17 cellular contexts compared by ENCODE assay signal in genomic region chr15:40785158-40785557, GRCh38. TPM values are rescaled to one million over a fixed set of nuclear protein-coding genes. Genes with fewer than 3 reads are reported as not detected.
DNase-seq lines count a peak whose midpoint lies in the region; ATAC-seq, FAIRE-seq and TF ChIP-seq lines count a peak whose summit lies in the region.
"Had no signal": no experiment of that assay in that cellular context is flagged by ENCODE, and none has a peak within 500 bp of the region (broad histone marks: within the 10 kb centered on the region; RNA-seq: fewer than 3 reads in every experiment).

No MANE protein-coding gene starts in this region.

- CTCF ChIA-PET in PC-3 (lab: Charles Lee) = interaction anchor here (0.6 to 2.0 kb wide), 15 partner anchors 8 to 196 kb away, joined by 3 to 24 read pairs (median 4); partner anchors contain the start of genes DNAJC17, SPINT1 and ZFYVE19

- POLR2A ChIA-PET in PC-3 (lab: Charles Lee; ENCODE audit: unreplicated experiment) = interaction anchor here (0.6 kb wide), 1 partner anchor 8 kb away, joined by 3 read pairs; no protein-coding TSS in a partner anchor

- H3K27me3 ChIP-seq in PC-3 (ENCODE audit: low read length) (no peaks in the 10 kb centered on the region), esophagus (ENCODE audit: control insufficient read depth in 1 of 2, insufficient read depth in 2 of 2, low read length in 2 of 2) (no peaks in the 10 kb centered on the region), parathyroid adenoma (ENCODE audit: control insufficient read depth, insufficient read depth, low read length) (no peaks in the 10 kb centered on the region)
- H3K27me3 ChIP-seq: heart right ventricle had no signal

- no TSS peak for BruUV-seq in PC-3 (replicated peaks; lab: Mats Ljungman, UMichigan)

- H3K9me3 ChIP-seq in PC-3 (ENCODE audit: low read length) = no peaks in the 10 kb centered on the region
- H3K9me3 ChIP-seq in esophagus (ENCODE audit: control insufficient read depth in 2 of 2, insufficient read depth in 1 of 2, low read depth in 1 of 2, low read length in 1 of 2) = no peaks in the 10 kb centered on the region
- H3K9me3 ChIP-seq in parathyroid adenoma (ENCODE audit: control insufficient read depth, low read length) = no peaks in the 10 kb centered on the region
- H3K9me3 ChIP-seq: heart right ventricle had no signal

- H3F3A ChIP-seq in PC-3 (ENCODE audit: low read length, unreplicated experiment) = peaks cover 12% of the 10 kb centered on the region

- no peak for ATAC-seq in PC-3
- ATAC-seq: heart right ventricle; stimulated activated naive CD8-positive, alpha-beta T cell treated with anti-CD3 and anti-CD28 coated beads, Interleukin-15, Interleukin-2, amounts not matched to agents 100 U/mL and 50 U/mL, for 24 hours had no signal

- H3K36me3 ChIP-seq in PC-3 (ENCODE audit: low read depth, low read length) (no peaks in the 10 kb centered on the region), esophagus (ENCODE audit: control insufficient read depth in 2 of 2, insufficient read depth in 2 of 2, low read length in 1 of 2) (peaks cover 0 to 3% of the 10 kb centered on the region in 2 donors), parathyroid adenoma (ENCODE audit: control insufficient read depth, insufficient read depth, low read length) (no peaks in the 10 kb centered on the region)

- TF ChIP-seq CTCF in PC-3 (conservative IDR thresholded peaks at IDR 0.05; ENCODE audit: low read depth, low read length) (peak; percentile 65), parathyroid adenoma (IDR thresholded peaks at IDR 0.05) (peak; percentile 21)

- H3K4me2 ChIP-seq in PC-3 (ENCODE audit: low read length) (peak overlapping the region; percentile 72), parathyroid adenoma (ENCODE audit: low read length) (peak overlapping the region; percentile 40)

- peak; percentile 60 for FAIRE-seq in G401.6 (lab: Jason Lieb, UNC)
- FAIRE-seq: RCC 7860 had no signal

- peak; percentile 34 for DNase-seq in PC-3
- DNase-seq in GF-D8 (lab: John Stamatoyannopoulos, UW) = no peak
- no peak for DNase-seq in retina
- no peak for DNase-seq in GDM1 (lab: John Stamatoyannopoulos, UW)
- no peak for DNase-seq in medulla oblongata (ENCODE audit: extremely low spot score)
- DNase-seq: activated CD4-positive, alpha-beta memory T cell treated with anti-CD3 and anti-CD28 coated beads, Interleukin-2, amount 10 ng/mL, durations not matched to agents 7 days and 5 days; cortex of kidney; heart right ventricle; NCI-H1436 treated with DMSO at 0.1 percent for 48 hours; NCI-H524; stimulated activated naive CD8-positive, alpha-beta T cell treated with anti-CD3 and anti-CD28 coated beads, Interleukin-15, Interleukin-2, amounts not matched to agents 100 U/mL and 50 U/mL, for 24 hours had no signal

- peaks cover 48% of the 10 kb centered on the region for H3K79me2 ChIP-seq in PC-3 (ENCODE audit: low read length)
- H3K79me2 ChIP-seq in parathyroid adenoma = peaks cover 10% of the 10 kb centered on the region

- no peaks in the 10 kb centered on the region for H3K9me2 ChIP-seq in PC-3 (replicated peaks; ENCODE audit: low read length)

- H4K20me1 ChIP-seq in PC-3 (ENCODE audit: low read length) = no peaks in the 10 kb centered on the region

- WGBS in esophagus, 2 donors = 61 to 66% methylated on average over 3 of the region's 3 CpGs

- H2AFZ ChIP-seq in PC-3 (ENCODE audit: low read length) (no peak overlapping the region), parathyroid adenoma (no peak overlapping the region)

- H3K4me3 ChIP-seq in PC-3 (ENCODE audit: low read length) = no peak overlapping the region
- no peak overlapping the region for H3K4me3 ChIP-seq in esophagus (ENCODE audit: low read depth in 1 of 2, low read length in 2 of 2)
- no peak overlapping the region for H3K4me3 ChIP-seq in parathyroid adenoma (ENCODE audit: low read depth, low read length)
- H3K4me3 ChIP-seq: heart right ventricle had no signal

- H3K9ac ChIP-seq in PC-3 (ENCODE audit: low read length) = peak overlapping the region; percentile 12
- H3K9ac ChIP-seq in parathyroid adenoma = no peak overlapping the region

- H3K4me1 ChIP-seq in PC-3 (ENCODE audit: insufficient read depth, low read length) (peaks cover 43% of the 10 kb centered on the region), esophagus (ENCODE audit: control insufficient read depth in 2 of 2, insufficient read depth in 2 of 2, low read length in 1 of 2) (peaks cover 2 to 18% of the 10 kb centered on the region in 2 donors), parathyroid adenoma (peaks cover 20% of the 10 kb centered on the region)

- H3K27ac ChIP-seq in PC-3 (ENCODE audit: low read length) (peak overlapping the region; percentile 94), esophagus (ENCODE audit: low read depth in 2 of 2, low read length in 1 of 2) (peak overlapping the region; percentile 89 to 92), parathyroid adenoma (peak overlapping the region; percentile 91)
- H3K27ac ChIP-seq: heart right ventricle had no signal

- intact Hi-C loops in PC-3 (cut with micrococcal nuclease) = loop anchor here (5.0 kb wide), 2 partner anchors 107 to 193 kb away; partner anchors contain the start of genes KNL1 and VPS18

RNA-seq across cellular contexts. Expression of gene C15orf62, which starts 15.4 kb away (rescaled TPM):
- total RNA-seq in PC-3 (2014; rRNA removed) = 0.63 and 1.5 TPM in 2 replicates
- 10 to 100 TPM; 21.3 to 71.9 TPM for polyA plus RNA-seq in esophagus
- total RNA-seq: LHCN-M2, osteocyte had no signal

RNA-seq across cellular contexts. Expression of gene GCHFR, which starts 21.3 kb away (rescaled TPM):
- total RNA-seq in PC-3 (2014; rRNA removed) = 58.9 and 65.8 TPM in 2 replicates
- polyA plus RNA-seq in esophagus = 10 to 100 TPM; 42.9 to 87.9 TPM

RNA-seq across cellular contexts. Expression of gene ZFYVE19, which starts 21.7 kb away (rescaled TPM):
- 32.3 and 39.6 TPM in 2 replicates for total RNA-seq in PC-3 (2014; rRNA removed)
- 10 to 100 TPM; 22.5 to 45.5 TPM for polyA plus RNA-seq in esophagus

RNA-seq across cellular contexts. Expression of gene DNAJC17, which starts 22.1 kb away (rescaled TPM):
- total RNA-seq in PC-3 (2014; rRNA removed) = 51.2 and 53.3 TPM in 2 replicates
- polyA plus RNA-seq in esophagus = 10 to 100 TPM; 51.3 to 88.1 TPM

RNA-seq across cellular contexts. Expression of gene RMDN3, which starts 30.1 kb away (rescaled TPM):
- total RNA-seq in PC-3 (2014; rRNA removed) = 21.4 and 34.0 TPM in 2 replicates
- 10 to 100 TPM; 18.0 to 21.6 TPM for polyA plus RNA-seq in esophagus
